13 cellular contexts compared by ENCODE assay signal in genomic region chr17:17815436-17816200, GRCh38. TPM values are rescaled to one million over a fixed set of nuclear protein-coding genes. Genes with fewer than 3 reads are reported as not detected.
A peak's percentile ranks its signal among the peaks of the same experiment; 100 is the strongest.
DNase-seq lines count a peak whose midpoint lies in the region; ATAC-seq and TF ChIP-seq lines count a peak whose summit lies in the region.
"Had no signal": no experiment of that assay in that cellular context is flagged by ENCODE, and none has a peak within 500 bp of the region (broad histone marks: within the 10 kb centered on the region; RNA-seq: fewer than 3 reads in every experiment).

No MANE protein-coding gene starts in this region.

- H3K27me3 ChIP-seq in heart left ventricle (no peaks in the 10 kb centered on the region), neural cell (ENCODE audit: insufficient read depth, low read depth, low read length) (no peaks in the 10 kb centered on the region)

- TF ChIP-seq CTCF in heart left ventricle (IDR thresholded peaks at IDR 0.05) = no peak
- TF ChIP-seq CTCF in neural cell (IDR thresholded peaks at IDR 0.05; ENCODE audit: poor library complexity, severe bottlenecking) = no peak

- TF ChIP-seq RAD21 in neural cell (conservative IDR thresholded peaks at IDR 0.05) = no peak

- no peaks in the 10 kb centered on the region for H3K9me2 ChIP-seq in neural cell (ENCODE audit: insufficient read depth, low read length)

- no peaks in the 10 kb centered on the region for H3K79me2 ChIP-seq in neural cell (replicated peaks; ENCODE audit: insufficient read depth, low read length)

- 58 to 64% (median 62%) methylated on average over 16 to 17 of the region's 17 CpGs for WGBS in heart left ventricle, 4 donors

- TF ChIP-seq EP300 in neural cell (conservative IDR thresholded peaks at IDR 0.05; ENCODE audit: poor library complexity, severe bottlenecking) = no peak

- intact Hi-C loops in heart left ventricle (cut with DNase I) (loop anchor here in 4 of 10 donors (2.0 to 10.0 kb wide), 4 partner anchors 99 to 219 kb away; partner anchors contain the start of genes ATPAF2 (in 2 of the 4) and GID4 (in 2 of the 4)), cardiac septum (cut with DNase I) (loop anchor here (2.0 kb wide), 1 partner anchor 25 kb away; no protein-coding TSS in a partner anchor)

- H3K9me3 ChIP-seq in heart left ventricle = no peaks in the 10 kb centered on the region
- no peaks in the 10 kb centered on the region for H3K9me3 ChIP-seq in neural cell (ENCODE audit: low read length)

- no peak overlapping the region for H3K4me3 ChIP-seq in heart left ventricle
- H3K4me3 ChIP-seq in neural cell (ENCODE audit: low read length) = no peak overlapping the region

- no peaks in the 10 kb centered on the region for H4K20me1 ChIP-seq in neural cell (ENCODE audit: insufficient read depth)

- no peak for TF ChIP-seq POLR2A in heart left ventricle (IDR thresholded peaks at IDR 0.05)

- no peak overlapping the region for H3K4me2 ChIP-seq in neural cell (ENCODE audit: low read length)

- H3K36me3 ChIP-seq in heart left ventricle = peaks cover 0 to 91% (median 39%) of the 10 kb centered on the region in 9 donors
- H3K36me3 ChIP-seq in neural cell (ENCODE audit: insufficient read depth, low read length) = no peaks in the 10 kb centered on the region

- no peaks in the 10 kb centered on the region for H3F3A ChIP-seq in neural cell (ENCODE audit: insufficient read depth, low read length, poor library complexity, severe bottlenecking)

- H3K4me1 ChIP-seq in heart left ventricle = peaks cover 6 to 79% (median 36%) of the 10 kb centered on the region in 12 donors

- ATAC-seq in heart left ventricle = peak; percentile 0 to 12 (median 2)
- no peak for ATAC-seq in HG03571 (IDR thresholded peaks at IDR 0.05; ENCODE audit: unreplicated experiment)
- no peak for ATAC-seq in HG02610 (IDR thresholded peaks at IDR 0.05; ENCODE audit: unreplicated experiment)
- no peak for ATAC-seq in HG03457 (IDR thresholded peaks at IDR 0.05; ENCODE audit: unreplicated experiment)

- no peak overlapping the region for H3K9ac ChIP-seq in neural cell (ENCODE audit: low read length)

- no peak for DNase-seq in heart left ventricle
- DNase-seq in cardiac septum (ENCODE audit: low spot score) = no peak
- peak; percentile 84 for DNase-seq in cerebellar cortex (ENCODE audit: low spot score)
- DNase-seq in hepatic stellate cell (ENCODE audit: low spot score) = no peak
- DNase-seq: cortex of kidney, foreskin melanocyte, kidney glomerular epithelial cell, NCI-H1105, NCI-H446 had no signal

- H2AFZ ChIP-seq in neural cell (ENCODE audit: low read depth, low read length) = no peak overlapping the region

- H3K27ac ChIP-seq in heart left ventricle = peak overlapping the region in 11 of 12 donors; percentile 42 to 88 (median 70)
- H3K27ac ChIP-seq in neural cell (ENCODE audit: low read length) = no peak overlapping the region

TF ChIP-seq in neural cell, 6 proteins besides CTCF, POLR2A, EP300 and RAD21:
- TF ChIP-seq POLR2AphosphoS5 (IDR thresholded peaks at IDR 0.05) (peak; percentile 31), MXI1 (conservative IDR thresholded peaks at IDR 0.05; ENCODE audit: poor library complexity, severe bottlenecking) (no peak)
TF ChIP-seq in neural cell: peak in this region for 1.

RNA-seq across cellular contexts. Expression of gene SREBF1, which starts 21.2 kb away (rescaled TPM):
- 10 to 100 TPM; 12.8 to 55.2 (median 17.8) TPM for total RNA-seq in heart left ventricle
- polyA plus RNA-seq in heart left ventricle = 10 to 100 TPM; 22.1 to 41.0 TPM
- total RNA-seq in cardiac septum = 17.1 TPM
- 22.5 and 25.9 TPM in 2 replicates for polyA plus RNA-seq in neural cell
- polyA minus RNA-seq in neural cell = 11.7 and 20.0 TPM in 2 replicates

Comparison
In these comparisons a context has a peak if more than half of its experiments do, and no peak if none do; other contexts are left out.
1. ATAC-seq: peak in heart left ventricle (4 of 4); none in HG03571 (single experiment), HG02610 (single experiment) and HG03457 (single experiment).